ENCODE assay signal across 23 cellular contexts in genomic region chr9:132728071-132728470, GRCh38. TPM values are rescaled to one million over a fixed set of nuclear protein-coding genes. Genes with fewer than 3 reads are reported as not detected.
DNase-seq lines count a peak whose midpoint lies in the region; ATAC-seq lines count a peak whose summit lies in the region.
"Had no signal": no experiment of that assay in that cellular context is flagged by ENCODE, and none has a peak within 500 bp of the region (broad histone marks: within the 10 kb centered on the region; RNA-seq: fewer than 3 reads in every experiment).

No MANE protein-coding gene starts in this region.

- H3K4ac ChIP-seq in neuronal stem cell (ENCODE audit: low read length): no peak overlapping the region

- H2BK120ac ChIP-seq in neuronal stem cell (ENCODE audit: low read depth, low read length): no peak overlapping the region

- H3K9ac ChIP-seq in BLaER1 treated with 17β-estradiol and CSF1 and Interleukin-3, amounts not matched to agents 10 nM and 100 nM: no peak overlapping the region
- H3K9ac ChIP-seq in neuronal stem cell (ENCODE audit: low read depth, low read length, poor library complexity): no peak overlapping the region

- no CpG with 5 or more reads among the region's 5 CpGs for WGBS in neuronal stem cell (ENCODE audit: extremely low coverage in 2 of 2, insufficient read length in 2 of 2, insufficient replicate concordance in 1 of 2), 2 donors

- H3K18ac ChIP-seq in neuronal stem cell (ENCODE audit: low read length): no peak overlapping the region

- H3K9me3 Mint-ChIP-seq in stimulated activated effector memory CD8-positive, alpha-beta T cell treated with anti-CD3 and anti-CD28 coated beads, Interleukin-12 subunit alpha, Interleukin-12 subunit beta, amount 100 ng/mL, for 72 hours: no peaks in the 10 kb centered on the region
- H3K9me3 Mint-ChIP-seq: CD4-positive, CD25-positive, alpha-beta regulatory T cell; CD8-positive, alpha-beta memory T cell had no signal

- peak overlapping the region in 6 of 11 experiments; percentile 1 to 33 (median 20); a peak in 5 of 22 replicates for H3K4me2 ChIP-seq in BLaER1 treated with 17β-estradiol and CSF1 and Interleukin-3, amounts not matched to agents 10 nM and 100 nM
- H3K4me2 ChIP-seq in neuronal stem cell (ENCODE audit: insufficient read depth, low read length, poor library complexity, severe bottlenecking): no peak overlapping the region

- no peak overlapping the region for H3K27ac Mint-ChIP-seq in stimulated activated effector memory CD8-positive, alpha-beta T cell treated with anti-CD3 and anti-CD28 coated beads, Interleukin-12 subunit alpha, Interleukin-12 subunit beta, amount 100 ng/mL, for 72 hours
- H3K27ac Mint-ChIP-seq: B cell; CD4-positive, alpha-beta memory T cell; CD8-positive, alpha-beta memory T cell had no signal

- H2AFZ ChIP-seq in neuronal stem cell (ENCODE audit: low read length): no peak overlapping the region

- H3K23ac ChIP-seq in neuronal stem cell (ENCODE audit: low read depth, low read length, poor library complexity): no peak overlapping the region

- no peaks in the 10 kb centered on the region for H3K4me1 Mint-ChIP-seq in stimulated activated effector memory CD8-positive, alpha-beta T cell treated with anti-CD3 and anti-CD28 coated beads, Interleukin-12 subunit alpha, Interleukin-12 subunit beta, amount 100 ng/mL, for 72 hours
- H3K4me1 Mint-ChIP-seq: B cell; CD14-positive monocyte; CD4-positive, alpha-beta memory T cell; CD4-positive, CD25-positive, alpha-beta regulatory T cell; CD8-positive, alpha-beta memory T cell had no signal

- H4K20me1 ChIP-seq in BLaER1 treated with 17β-estradiol and CSF1 and Interleukin-3, amounts not matched to agents 10 nM and 100 nM: no peaks in the 10 kb centered on the region; a peak in 1 of 22 replicates

- H3K27ac ChIP-seq in BLaER1 treated with 17β-estradiol and CSF1 and Interleukin-3, amounts not matched to agents 10 nM and 100 nM: no peak overlapping the region
- H3K27ac ChIP-seq in neuronal stem cell (replicated peaks; ENCODE audit: low read length): no peak overlapping the region

- DNase-seq in neuronal stem cell (ENCODE audit: low spot score) (no peak), AG08395 (ENCODE audit: low spot score) (no peak)
- no peak for DNase-seq in stimulated activated effector memory CD8-positive, alpha-beta T cell treated with anti-CD3 and anti-CD28 coated beads, Interleukin-12 subunit alpha, Interleukin-12 subunit beta, amount 100 ng/mL, for 72 hours (ENCODE audit: low spot score in 2 of 2)
- DNase-seq: 8988T; ACHN; AML-193; C1 segment of cervical spinal cord; CD4-positive, alpha-beta memory T cell; CD4-positive, CD25-positive, alpha-beta regulatory T cell; CD8-positive, alpha-beta memory T cell; COR-L47; DMS 273 treated with DMSO at 0.1 percent for 48 hours; DMS153; DMS53; DMS79; DND-41; EL; GDM1 had no signal

- H3K79me1 ChIP-seq in neuronal stem cell (ENCODE audit: low read depth, low read length): no peaks in the 10 kb centered on the region

- H2BK12ac ChIP-seq in neuronal stem cell (ENCODE audit: low read length): no peak overlapping the region

- H3K4me3 Mint-ChIP-seq in stimulated activated effector memory CD8-positive, alpha-beta T cell treated with anti-CD3 and anti-CD28 coated beads, Interleukin-12 subunit alpha, Interleukin-12 subunit beta, amount 100 ng/mL, for 72 hours: no peak overlapping the region
- H3K4me3 Mint-ChIP-seq: B cell; CD4-positive, alpha-beta memory T cell; CD4-positive, CD25-positive, alpha-beta regulatory T cell; CD8-positive, alpha-beta memory T cell had no signal

- no peaks in the 10 kb centered on the region for H3K36me3 Mint-ChIP-seq in stimulated activated effector memory CD8-positive, alpha-beta T cell treated with anti-CD3 and anti-CD28 coated beads, Interleukin-12 subunit alpha, Interleukin-12 subunit beta, amount 100 ng/mL, for 72 hours
- H3K36me3 Mint-ChIP-seq: CD14-positive monocyte; CD4-positive, alpha-beta memory T cell; CD4-positive, CD25-positive, alpha-beta regulatory T cell; CD8-positive, alpha-beta memory T cell had no signal

- no peaks in the 10 kb centered on the region for H3K9me3 ChIP-seq in BLaER1 treated with 17β-estradiol and CSF1 and Interleukin-3, amounts not matched to agents 10 nM and 100 nM (replicated peaks in 1 of 11)
- H3K9me3 ChIP-seq in neuronal stem cell (replicated peaks in 1 of 2; ENCODE audit: control insufficient read depth in 2 of 2, insufficient read depth in 1 of 2, low read depth in 1 of 2, low read length in 2 of 2): no peaks in the 10 kb centered on the region

- no peak overlapping the region for H2BK5ac ChIP-seq in neuronal stem cell (ENCODE audit: low read length)

- no peak overlapping the region for H3K4me3 ChIP-seq in BLaER1 treated with 17β-estradiol and CSF1 and Interleukin-3, amounts not matched to agents 10 nM and 100 nM
- H3K4me3 ChIP-seq in neuronal stem cell (ENCODE audit: low read length in 2 of 2): no peak overlapping the region
- H3K4me3 ChIP-seq: GM12878 had no signal

- no peak overlapping the region for H2BK15ac ChIP-seq in neuronal stem cell (ENCODE audit: low read length)

- H3K4me1 ChIP-seq in BLaER1 treated with 17β-estradiol and CSF1 and Interleukin-3, amounts not matched to agents 10 nM and 100 nM: peaks cover 0 to 41% (median 29%) of the 10 kb centered on the region in 10 experiments; a peak in 16 of 20 replicates
- peaks cover 2 to 3% of the 10 kb centered on the region in 2 donors for H3K4me1 ChIP-seq in neuronal stem cell (ENCODE audit: control insufficient read depth in 2 of 2, insufficient read depth in 1 of 2, low read depth in 1 of 2, low read length in 2 of 2)

- H3K27me3 ChIP-seq in BLaER1 treated with 17β-estradiol and CSF1 and Interleukin-3, amounts not matched to agents 10 nM and 100 nM: peaks cover 0 to 6% (median 0%) of the 10 kb centered on the region in 11 experiments; a peak in 1 of 22 replicates
- H3K27me3 ChIP-seq in neuronal stem cell (ENCODE audit: control insufficient read depth in 3 of 3, insufficient read depth in 3 of 3, low read depth in 1 of 3, low read length in 3 of 3): peaks cover 0 to 11% (median 0%) of the 10 kb centered on the region in 3 experiments

- no peak overlapping the region for H4K8ac ChIP-seq in neuronal stem cell (ENCODE audit: low read depth, low read length)

- no peaks in the 10 kb centered on the region for H3K36me3 ChIP-seq in BLaER1 treated with 17β-estradiol and CSF1 and Interleukin-3, amounts not matched to agents 10 nM and 100 nM
- H3K36me3 ChIP-seq in neuronal stem cell (replicated peaks in 1 of 2; ENCODE audit: control insufficient read depth in 2 of 2, insufficient read depth in 2 of 2, low read length in 2 of 2): no peaks in the 10 kb centered on the region

- peak; percentile 5 for ATAC-seq in stimulated activated effector memory CD8-positive, alpha-beta T cell treated with anti-CD3 and anti-CD28 coated beads, Interleukin-12 subunit alpha, Interleukin-12 subunit beta, amount 100 ng/mL, for 72 hours
- ATAC-seq in GM18502 (IDR thresholded peaks at IDR 0.05; ENCODE audit: poor library complexity, unreplicated experiment): no peak
- ATAC-seq: GM12878 had no signal

- no peak overlapping the region for H3K14ac ChIP-seq in neuronal stem cell (ENCODE audit: low read length)

- peak overlapping the region; percentile 12 for H2AK5ac ChIP-seq in neuronal stem cell (ENCODE audit: low read depth, low read length)

- H4K91ac ChIP-seq in neuronal stem cell (ENCODE audit: low read depth, low read length, poor library complexity): no peak overlapping the region

RNA-seq across cellular contexts. Expression of gene GTF3C4, which starts 57.8 kb away (rescaled TPM):
- polyA plus RNA-seq in neuronal stem cell (2013, experiment 1 of 2): 15.1 TPM
- 15.3 TPM for polyA plus RNA-seq in neuronal stem cell (2013, experiment 2 of 2)

RNA-seq across cellular contexts. Expression of gene DDX31, which starts 58.3 kb away (rescaled TPM):
- polyA plus RNA-seq in neuronal stem cell (2013, experiment 1 of 2): 10.0 TPM
- 10.2 TPM for polyA plus RNA-seq in neuronal stem cell (2013, experiment 2 of 2)
